In genomic region chr10:119273413-119273812, GRCh38 we compare ENCODE assay signal across 18 cellular contexts.
DNase-seq lines count a peak whose midpoint lies in the region; ATAC-seq and TF ChIP-seq lines count a peak whose summit lies in the region.
"Had no signal": no experiment of that assay in that cellular context is flagged by ENCODE, and none has a peak within 500 bp of the region (broad histone marks: within the 10 kb centered on the region; RNA-seq: fewer than 3 reads in every experiment).

No MANE protein-coding gene starts in this region.

- DNase-seq in right atrium auricular region (ENCODE audit: low spot score) (no peak), left ventricle myocardium superior (no peak), hepatocyte (ENCODE audit: low spot score) (no peak), aorta (peak; percentile 29 to 62), AG08395 (ENCODE audit: low spot score) (no peak), colonic mucosa (no peak)
- DNase-seq: DMS79, KG1, NCI-H1092, NCI-H1694, NCI-H2107, NCI-H345, NCI-H526 treated with DMSO at 0.1 percent for 48 hours had no signal

- peaks cover 73% of the 10 kb centered on the region for H3K79me2 ChIP-seq in hepatocyte

- ATAC-seq in left ventricle myocardium superior (no peak), aorta (ENCODE audit: low FRiP score) (no peak), GM19035 (IDR thresholded peaks at IDR 0.05; ENCODE audit: unreplicated experiment) (no peak)
- ATAC-seq: GM12878, HCT116 had no signal

- H3K27ac ChIP-seq in right atrium auricular region (peak overlapping the region; percentile 41 to 58), hepatocyte (peak overlapping the region; percentile 95), neutrophil (peak overlapping the region; percentile 93), aorta (ENCODE audit: low read depth in 1 of 2, low read length in 2 of 2) (no peak overlapping the region), colonic mucosa (no peak overlapping the region)
- H3K27ac ChIP-seq: HL-60 had no signal

- H3K4me2 ChIP-seq in hepatocyte = no peak overlapping the region

- H3K9me2 ChIP-seq in hepatocyte (replicated peaks; ENCODE audit: insufficient read depth) = no peaks in the 10 kb centered on the region

- H3K9me3 ChIP-seq in right atrium auricular region (no peaks in the 10 kb centered on the region), hepatocyte (ENCODE audit: low read depth) (no peaks in the 10 kb centered on the region), neutrophil (no peaks in the 10 kb centered on the region), aorta (ENCODE audit: control insufficient read depth, low read length) (no peaks in the 10 kb centered on the region), colonic mucosa (no peaks in the 10 kb centered on the region)

- H3K27me3 ChIP-seq in right atrium auricular region = no peaks in the 10 kb centered on the region
- no peaks in the 10 kb centered on the region for H3K27me3 ChIP-seq in hepatocyte
- no peaks in the 10 kb centered on the region for H3K27me3 ChIP-seq in neutrophil
- H3K27me3 ChIP-seq in aorta (ENCODE audit: control insufficient read depth in 1 of 2, insufficient read depth in 2 of 2, low read length in 1 of 2) = no peaks in the 10 kb centered on the region
- H3K27me3 ChIP-seq in colonic mucosa = no peaks in the 10 kb centered on the region

- TF ChIP-seq CTCF in right atrium auricular region (IDR thresholded peaks at IDR 0.05) (no peak), hepatocyte (IDR thresholded peaks at IDR 0.05; ENCODE audit: poor library complexity) (no peak), neutrophil (IDR thresholded peaks at IDR 0.05) (no peak), colonic mucosa (IDR thresholded peaks at IDR 0.05) (no peak)

- no peaks in the 10 kb centered on the region for H4K20me1 ChIP-seq in hepatocyte (ENCODE audit: insufficient read depth, poor library complexity, severe bottlenecking)

- intact Hi-C loops in left ventricle myocardium superior (cut with micrococcal nuclease) (no loop called here), aorta (cut with DNase I) (no loop called here), colonic mucosa (cut with DNase I) (no loop called here)

- H3K9ac ChIP-seq in colonic mucosa (ENCODE audit: low read depth in 2 of 2, low read length in 2 of 2) = no peak overlapping the region

- no peak overlapping the region for H3K4me3 ChIP-seq in right atrium auricular region
- no peak overlapping the region for H3K4me3 ChIP-seq in hepatocyte
- no peak overlapping the region for H3K4me3 ChIP-seq in neutrophil (ENCODE audit: low read depth in 1 of 2, low read length in 1 of 2)
- no peak overlapping the region for H3K4me3 ChIP-seq in aorta (ENCODE audit: low read length in 2 of 2)
- no peak overlapping the region for H3K4me3 ChIP-seq in colonic mucosa
- H3K4me3 ChIP-seq: GM12878 had no signal

- peaks cover 0 to 68% of the 10 kb centered on the region in 2 donors for H3K4me1 ChIP-seq in right atrium auricular region
- peaks cover 40% of the 10 kb centered on the region for H3K4me1 ChIP-seq in hepatocyte (ENCODE audit: insufficient read depth)
- peaks cover 40 to 54% of the 10 kb centered on the region in 2 experiments for H3K4me1 ChIP-seq in neutrophil (ENCODE audit: control insufficient read depth in 1 of 2, insufficient read depth in 1 of 2, low read depth in 1 of 2, low read length in 1 of 2)
- no peaks in the 10 kb centered on the region for H3K4me1 ChIP-seq in aorta (ENCODE audit: control insufficient read depth in 1 of 2, insufficient read depth in 2 of 2, low read length in 2 of 2)
- peaks cover 16% of the 10 kb centered on the region for H3K4me1 ChIP-seq in colonic mucosa

- no peaks in the 10 kb centered on the region for H3K36me3 ChIP-seq in right atrium auricular region
- H3K36me3 ChIP-seq in hepatocyte (replicated peaks; ENCODE audit: insufficient read depth, low read depth) = no peaks in the 10 kb centered on the region
- H3K36me3 ChIP-seq in neutrophil = no peaks in the 10 kb centered on the region
- H3K36me3 ChIP-seq in aorta (ENCODE audit: control insufficient read depth in 1 of 2, insufficient read depth in 2 of 2, low read length in 1 of 2) = no peaks in the 10 kb centered on the region
- H3K36me3 ChIP-seq in colonic mucosa = no peaks in the 10 kb centered on the region

- H2AFZ ChIP-seq in hepatocyte = no peak overlapping the region

- WGBS in hepatocyte (ENCODE audit: low lambda C conversion rate, missing lambda C conversion rate) = 97% methylated on average over 8 of the region's 8 CpGs
- WGBS in aorta, 2 donors = 86 to 88% methylated on average over 8 of the region's 8 CpGs

Comparison
In these comparisons a context has a peak if more than half of its experiments do, and no peak if none do; other contexts are left out.
1. DNase-seq: peak in aorta (2 of 2); none in right atrium auricular region (single experiment), left ventricle myocardium superior (single experiment), hepatocyte (single experiment), AG08395 (single experiment) and colonic mucosa (single experiment).
2. H3K27ac ChIP-seq: peak in right atrium auricular region (2 of 2), hepatocyte (single experiment) and neutrophil (single experiment); none in aorta (0 of 2) and colonic mucosa (single experiment).